In the genomic region with DNA sequence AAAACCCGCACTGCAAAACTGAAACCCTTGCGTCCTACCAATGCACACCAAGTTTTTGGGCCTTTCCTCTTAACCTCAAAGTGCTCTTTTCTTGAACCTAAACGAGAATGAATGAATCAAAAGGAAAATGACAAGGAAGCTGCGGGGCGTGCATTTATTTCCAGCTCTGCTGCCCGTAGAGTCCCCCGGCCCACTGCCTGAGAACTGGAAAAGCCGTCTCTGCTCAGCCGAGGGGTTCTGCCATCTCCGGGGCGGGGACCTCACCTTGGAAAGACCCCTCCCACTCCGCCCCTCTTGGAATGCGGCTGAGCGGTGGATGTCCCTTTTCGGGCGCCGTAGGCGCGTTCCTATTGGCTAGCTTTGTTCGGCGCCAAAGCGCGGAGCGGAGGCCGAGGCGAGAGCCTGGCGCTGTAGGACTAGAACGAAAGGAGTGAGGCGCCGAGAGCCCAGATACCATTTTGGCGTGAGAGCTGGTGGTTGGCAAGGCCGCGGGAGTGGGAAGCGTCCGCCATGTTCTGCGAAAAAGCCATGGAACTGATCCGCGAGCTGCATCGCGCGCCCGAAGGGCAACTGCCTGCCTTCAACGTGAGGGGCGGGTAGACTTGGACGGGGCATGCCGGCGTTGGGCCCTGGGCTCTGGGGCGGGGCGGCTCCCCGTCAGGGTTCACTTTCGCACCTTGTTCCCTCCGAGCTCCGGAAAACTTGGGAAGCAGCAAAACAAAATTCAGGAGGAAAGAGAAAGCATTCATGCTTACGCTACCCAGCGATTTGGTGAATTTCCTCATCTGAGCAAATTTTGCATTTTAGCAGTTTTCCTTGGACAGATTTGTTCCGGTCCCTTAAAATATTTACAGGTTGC, we compare ENCODE assay signal across 8 cellular contexts. TPM values are rescaled to one million over a fixed set of nuclear protein-coding genes. Genes with fewer than 3 reads are reported as not detected.
DNase-seq lines count a peak whose midpoint lies in the region; ATAC-seq, FAIRE-seq and TF ChIP-seq lines count a peak whose summit lies in the region.

TSS of gene GINS1 (plus strand) at position 363 of the 859 bp plus-strand sequence. CDS start at position 511, 148 bp downstream.

- peak; percentile 85 for TF ChIP-seq POLR2A in GM12891 (IDR thresholded peaks at IDR 0.05; ENCODE audit: low read depth, low read length)
- TF ChIP-seq POLR2A in transverse colon (IDR thresholded peaks at IDR 0.05) = peak; percentile 42

- H3K4me3 ChIP-seq in SU-DHL-6 (ENCODE audit: insufficient read depth, low read length, poor library complexity, severe bottlenecking) (peak within 1 kb of the TSS; percentile 89), trophoblast cell (ENCODE audit: low read depth, low read length) (peak within 1 kb of the TSS; percentile 92), transverse colon (peak within 1 kb of the TSS; percentile 51 to 69 (median 56))

- peaks cover 14% of the 10 kb centered on the region for H3K9me3 Mint-ChIP-seq in activated naive CD8-positive, alpha-beta T cell treated with anti-CD3 and anti-CD28 coated beads for 36 hours

- no peaks in the 10 kb centered on the region for H3K9me2 ChIP-seq in SU-DHL-6 (replicated peaks; ENCODE audit: insufficient read depth, low read length)

- H3K27ac ChIP-seq in SU-DHL-6 (ENCODE audit: low read depth, low read length) (peak within 1 kb of the TSS; percentile 52), trophoblast cell (ENCODE audit: low read depth, low read length) (peak within 1 kb of the TSS; percentile 73), transverse colon (peak within 1 kb of the TSS; percentile 70 to 80 (median 73))

- H3K79me1 ChIP-seq in trophoblast cell (ENCODE audit: low read length) = peaks cover 6% of the 10 kb centered on the region

- H3K27me3 ChIP-seq in SU-DHL-6 (ENCODE audit: low read length) = no peaks in the 10 kb centered on the region
- H3K27me3 ChIP-seq in trophoblast cell (ENCODE audit: insufficient read depth, low read length) = no peaks in the 10 kb centered on the region
- H3K27me3 ChIP-seq in transverse colon = no peaks in the 10 kb centered on the region

- H3K27ac Mint-ChIP-seq in activated naive CD8-positive, alpha-beta T cell treated with anti-CD3 and anti-CD28 coated beads for 36 hours = peak within 1 kb of the TSS; percentile 91

- H4K12ac ChIP-seq in trophoblast cell (ENCODE audit: low read depth, low read length) = peak within 1 kb of the TSS; percentile 94

- TF ChIP-seq CTCF in SU-DHL-6 (IDR thresholded peaks at IDR 0.05; ENCODE audit: insufficient read depth, low read length, poor library complexity, severe bottlenecking) = no peak
- TF ChIP-seq CTCF in transverse colon (IDR thresholded peaks at IDR 0.05) = no peak

- peak within 1 kb of the TSS; percentile 85 for H3K9ac ChIP-seq in SU-DHL-6 (ENCODE audit: low read length)
- H3K9ac ChIP-seq in trophoblast cell (ENCODE audit: low read length) = peak within 1 kb of the TSS; percentile 89

- no peak within 1 kb of the TSS for H3K23ac ChIP-seq in trophoblast cell (ENCODE audit: low read length)

- H3K4me2 ChIP-seq in SU-DHL-6 (ENCODE audit: low read depth, low read length, poor library complexity, severe bottlenecking) (peak within 1 kb of the TSS; percentile 80), trophoblast cell (ENCODE audit: low read length) (peak within 1 kb of the TSS; percentile 86)

- peaks cover 16% of the 10 kb centered on the region for H3K4me1 Mint-ChIP-seq in activated naive CD8-positive, alpha-beta T cell treated with anti-CD3 and anti-CD28 coated beads for 36 hours

- peak within 1 kb of the TSS; percentile 23 for H2BK5ac ChIP-seq in trophoblast cell (ENCODE audit: low read depth, low read length, poor library complexity)

- peaks cover 0 to 2% of the 10 kb centered on the region in 2 experiments for H3K4me1 ChIP-seq in trophoblast cell (ENCODE audit: control insufficient read depth in 1 of 2, insufficient read depth in 2 of 2, low read length in 2 of 2)
- H3K4me1 ChIP-seq in transverse colon = peaks cover 0 to 15% (median 7%) of the 10 kb centered on the region in 4 donors

- peak within 1 kb of the TSS; percentile 91 for H3K4me3 Mint-ChIP-seq in activated naive CD8-positive, alpha-beta T cell treated with anti-CD3 and anti-CD28 coated beads for 36 hours

- H3K14ac ChIP-seq in trophoblast cell (ENCODE audit: low read length) = peak within 1 kb of the TSS; percentile 36

- H3K9me3 ChIP-seq in SU-DHL-6 (ENCODE audit: insufficient read depth, low read length) (peaks cover 12% of the 10 kb centered on the region; the same call in 1 of the 2 replicates), trophoblast cell (ENCODE audit: insufficient read depth, low read depth, low read length) (peaks cover 6% of the 10 kb centered on the region), transverse colon (peaks cover 6 to 7% of the 10 kb centered on the region in 2 donors)

- peak; percentile 89 for FAIRE-seq in GM12891 (lab: Jason Lieb, UNC)

- H2AFZ ChIP-seq in SU-DHL-6 (ENCODE audit: low read depth, low read length, severe bottlenecking) = peak within 1 kb of the TSS; percentile 95
- peak within 1 kb of the TSS; percentile 86 for H2AFZ ChIP-seq in trophoblast cell (ENCODE audit: insufficient read depth, low read length, poor library complexity)

- peak within 1 kb of the TSS; percentile 91 for H4K8ac ChIP-seq in trophoblast cell (ENCODE audit: low read depth, low read length)

- no peaks in the 10 kb centered on the region for H3F3A ChIP-seq in SU-DHL-6 (ENCODE audit: insufficient read depth)

- peak within 1 kb of the TSS; percentile 46 for H4K91ac ChIP-seq in trophoblast cell (ENCODE audit: low read depth, low read length)

- H2AK5ac ChIP-seq in trophoblast cell (ENCODE audit: low read length) = no peak within 1 kb of the TSS

- H2BK12ac ChIP-seq in trophoblast cell (ENCODE audit: low read length) = peak within 1 kb of the TSS; percentile 24

- no CpG with 5 or more reads among the region's 56 CpGs for WGBS in trophoblast cell (ENCODE audit: extremely low coverage, insufficient coverage, insufficient read length)
- WGBS in transverse colon (ENCODE audit: low coverage in 1 of 2), 2 donors = 1 to 6% methylated on average over 7 to 49 of the region's 56 CpGs

- H3K36me3 Mint-ChIP-seq in activated naive CD8-positive, alpha-beta T cell treated with anti-CD3 and anti-CD28 coated beads for 36 hours = peaks cover 12% of the 10 kb centered on the region

- H3K79me2 ChIP-seq in SU-DHL-6 (ENCODE audit: insufficient read depth, low read length) = peaks cover 42% of the 10 kb centered on the region
- peaks cover 7% of the 10 kb centered on the region for H3K79me2 ChIP-seq in trophoblast cell (ENCODE audit: control insufficient read depth, insufficient read depth, low read length, poor library complexity)

- intact Hi-C loops in cardiac septum (cut with DNase I) (loop anchor here (1.0 kb wide), 1 partner anchor 17 kb away; the partner anchor contains the start of gene ABHD12), transverse colon (cut with DNase I; ENCODE audit: low total_unique reads) (loop anchor here (10.0 kb wide), 1 partner anchor 413 kb away; the partner anchor contains the start of gene APMAP)

- no peak for TF ChIP-seq EP300 in transverse colon (IDR thresholded peaks at IDR 0.05; ENCODE audit: low read depth)

- in situ Hi-C loops in transverse colon (cut with MboI; ENCODE audit: low pct_ligation_motif_present in 1 of 4, low pct_unique_long_range_greater_than_20kb in 1 of 4, low sequenced_read_pairs in 3 of 4) = loop anchor here in 3 of 4 donors (10.0 to 25.0 kb wide), 3 partner anchors 103 to 420 kb away; partner anchors contain the start of genes APMAP (in 1 of the 3) and ENTPD6 (in 1 of the 3)

- H4K20me1 ChIP-seq in SU-DHL-6 (ENCODE audit: low read depth, low read length) = no peaks in the 10 kb centered on the region

- no peaks in the 10 kb centered on the region for H3K27me3 Mint-ChIP-seq in activated naive CD8-positive, alpha-beta T cell treated with anti-CD3 and anti-CD28 coated beads for 36 hours

- peak within 1 kb of the TSS; percentile 57 for H2BK120ac ChIP-seq in trophoblast cell (ENCODE audit: insufficient read depth, low read length, poor library complexity)

- H3K18ac ChIP-seq in trophoblast cell (ENCODE audit: low read length) = peak within 1 kb of the TSS; percentile 71

- peak; percentile 88 for ATAC-seq in HG02678 (IDR thresholded peaks at IDR 0.05; ENCODE audit: unreplicated experiment)

- peak within 1 kb of the TSS; percentile 53 for H3K4ac ChIP-seq in trophoblast cell (ENCODE audit: low read depth, low read length)

- H3K36me3 ChIP-seq in SU-DHL-6 (ENCODE audit: low read length) (no peaks in the 10 kb centered on the region; the same call in 1 of the 2 replicates), trophoblast cell (ENCODE audit: control insufficient read depth in 1 of 2, insufficient read depth in 2 of 2, low read length in 2 of 2) (peaks cover 3 to 4% of the 10 kb centered on the region in 2 experiments), transverse colon (no peaks in the 10 kb centered on the region)

- DNase-seq in GM12891 (ENCODE audit: insufficient read length, low spot score) (peak; percentile 86), NCI-H1105 (lab: John Stamatoyannopoulos, UW) (peak; percentile 92), cardiac septum (ENCODE audit: low spot score) (peak; percentile 90), trophoblast cell (peak; percentile 67 to 73), transverse colon (peak; percentile 85)
- peak; percentile 88 for DNase-seq in activated naive CD8-positive, alpha-beta T cell treated with anti-CD3 and anti-CD28 coated beads for 36 hours

TF ChIP-seq in GM12891, 5 proteins besides CTCF, POLR2A, EP300 and RAD21:
- peak; percentile 81 for TF ChIP-seq POLR2AphosphoS5 (IDR thresholded peaks at IDR 0.05; ENCODE audit: low read depth, low read length)
- peak; percentile 37; the same call in 1 of the 2 replicates for TF ChIP-seq POU2F2 (IDR thresholded peaks at IDR 0.05; ENCODE audit: low read depth, low read length)
- peak; percentile 25 for TF ChIP-seq TAF1 (IDR thresholded peaks at IDR 0.05; ENCODE audit: low read depth, low read length)
- no peak for TF ChIP-seq PAX5 (IDR thresholded peaks at IDR 0.05; ENCODE audit: insufficient read depth, low read length, severe bottlenecking)
- no peak for TF ChIP-seq SPI1 (IDR thresholded peaks at IDR 0.05; ENCODE audit: low read depth, low read length)
TF ChIP-seq in GM12891: peak in this region for 3.

RNA-seq across cellular contexts. Expression of gene GINS1, which starts in this region (rescaled TPM):
- 7.8 TPM for polyA plus RNA-seq in GM12891 (2012; ENCODE audit: low read depth, missing spikeins)
- 10 to 100 TPM; 33.9 to 34.1 TPM for total RNA-seq in activated naive CD8-positive, alpha-beta T cell treated with anti-CD3 and anti-CD28 coated beads for 36 hours
- 0.43 TPM for total RNA-seq in cardiac septum
- 14.3 and 14.7 TPM in 2 replicates for polyA plus RNA-seq in trophoblast cell (2013)
- total RNA-seq in transverse colon = 1 to 10 TPM in 2 of 4 donors, not detected in 2; 1.3 to 1.4 TPM

Comparison
In these comparisons a context has a peak if more than half of its experiments do, and no peak if none do; other contexts are left out.
1. Peak in every context shown above with its lines: DNase-seq, ATAC-seq, H3K4me3 ChIP-seq and H3K27ac ChIP-seq.
2. RNA of gene GINS1 (total RNA-seq): 33.9 to 34.1 TPM in activated naive CD8-positive, alpha-beta T cell treated with anti-CD3 and anti-CD28 coated beads for 36 hours; 1.3 to 1.4 TPM in transverse colon and 0.43 TPM in cardiac septum (single experiment); every median in the first group is over 10 times any median in the second.
3. Peak in DNase-seq in cardiac septum; RNA of the gene not detected or under 1 TPM.